ENCODE assay signal across 9 cellular contexts in the genomic region with DNA sequence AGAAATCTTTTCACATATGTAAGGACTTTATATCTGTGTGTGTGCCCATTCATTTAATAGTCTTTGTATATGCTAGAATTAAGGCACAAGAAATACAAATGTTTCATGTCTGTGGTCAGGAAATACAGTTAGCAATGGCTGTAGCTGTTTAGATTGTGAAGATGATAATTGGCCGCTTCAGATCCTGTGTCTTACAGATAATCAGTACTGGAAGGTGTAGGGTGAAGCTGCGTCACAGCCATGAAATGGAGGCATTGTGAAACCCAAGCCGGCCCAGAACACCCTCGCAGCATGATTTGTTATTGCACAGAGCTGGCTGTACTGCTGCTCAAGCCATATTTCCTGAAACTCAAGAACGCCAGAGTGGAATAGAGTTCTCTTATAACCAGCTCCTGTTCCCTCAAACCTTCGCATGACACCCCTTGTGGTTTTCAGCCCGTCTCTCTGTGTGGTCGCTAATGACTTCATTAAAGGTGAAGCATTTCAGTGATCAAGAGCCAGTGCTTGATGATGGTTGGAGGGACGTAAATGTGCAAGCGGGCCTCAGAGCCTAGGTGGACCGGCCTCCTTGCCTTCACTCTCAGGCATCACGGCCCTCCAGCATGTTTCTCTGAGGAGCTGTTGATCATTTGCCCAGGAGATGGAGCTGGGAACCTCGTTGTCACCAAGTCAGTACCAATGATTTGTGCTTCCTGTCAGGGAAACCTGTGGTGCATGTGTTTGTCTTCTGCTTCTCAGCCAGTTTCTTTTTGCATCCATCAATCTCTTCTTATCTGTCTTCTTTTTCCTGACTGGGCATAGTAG.
DNase-seq lines count a peak whose midpoint lies in the region; ATAC-seq, FAIRE-seq and TF ChIP-seq lines count a peak whose summit lies in the region.
"Had no signal": no experiment of that assay in that cellular context is flagged by ENCODE, and none has a peak within 500 bp of the region (broad histone marks: within the 10 kb centered on the region; RNA-seq: fewer than 3 reads in every experiment).

No MANE protein-coding gene starts in this region.

- H3K4me1 Mint-ChIP-seq in naive thymus-derived CD8-positive, alpha-beta T cell, result peaks cover 47 to 91% (median 79%) of the 10 kb centered on the region in 4 donors

- H3K36me3 ChIP-seq in transverse colon, result no peaks in the 10 kb centered on the region

- TF ChIP-seq EP300 in transverse colon (IDR thresholded peaks at IDR 0.05; ENCODE audit: low read depth), result no peak

- H3K27me3 Mint-ChIP-seq in naive thymus-derived CD8-positive, alpha-beta T cell, result no peaks in the 10 kb centered on the region

- peak; percentile 24 for DNase-seq in NCI-H82 (lab: John Stamatoyannopoulos, UW)
- no peak for DNase-seq in NCI-H82 treated with DMSO at 0.1 percent for 48 hours (lab: John Stamatoyannopoulos, UW; ENCODE audit: unreplicated experiment)
- DNase-seq in activated naive CD4-positive, alpha-beta T cell treated with Interleukin-2 at 50 U/mL for 16 hours, result peak; percentile 69
- DNase-seq in naive thymus-derived CD8-positive, alpha-beta T cell, result peak; percentile 11 to 70 (median 58)
- DNase-seq in transverse colon, result peak; percentile 32
- no peak for DNase-seq in GOT3 (lab: John Stamatoyannopoulos, UW)
- DNase-seq in H54 (ENCODE audit: insufficient read length, low spot score), result no peak

- H3K36me3 Mint-ChIP-seq in naive thymus-derived CD8-positive, alpha-beta T cell, result no peaks in the 10 kb centered on the region

- peak; percentile 47 to 50 for ATAC-seq in naive thymus-derived CD8-positive, alpha-beta T cell
- ATAC-seq in HG02973 (IDR thresholded peaks at IDR 0.05; ENCODE audit: unreplicated experiment), result no peak

- WGBS in transverse colon (ENCODE audit: low coverage in 1 of 2), 2 donors, result 72 to 100% methylated on average over 1 to 13 of the region's 13 CpGs

- H3K9me3 ChIP-seq in transverse colon, result no peaks in the 10 kb centered on the region
- H3K9me3 ChIP-seq: A549 had no signal

- TF ChIP-seq POLR2A in transverse colon (IDR thresholded peaks at IDR 0.05), result no peak
- no peak for TF ChIP-seq POLR2A in H54 (IDR thresholded peaks at IDR 0.05; ENCODE audit: low read depth, low read length)

- H3K4me1 ChIP-seq in transverse colon, result peaks cover 0 to 42% (median 17%) of the 10 kb centered on the region in 4 donors

- no peak for FAIRE-seq in H54 (lab: Jason Lieb, UNC)
- FAIRE-seq: A549 had no signal

- peak overlapping the region; percentile 63 to 88 (median 78) for H3K4me3 Mint-ChIP-seq in naive thymus-derived CD8-positive, alpha-beta T cell

- H3K27ac Mint-ChIP-seq in naive thymus-derived CD8-positive, alpha-beta T cell, result peak overlapping the region; percentile 93 to 99 (median 96)

- H3K4me3 ChIP-seq in transverse colon, result no peak overlapping the region
- H3K4me3 ChIP-seq: A549 had no signal

- POLR2A ChIA-PET in naive thymus-derived CD8-positive, alpha-beta T cell (lab: Charles Lee), result interaction anchor here (0.6 to 3.7 kb wide), 6 partner anchors 10 to 289 kb away, joined by 3 to 54 read pairs (median 3); a partner anchor contains a TSS

- no peaks in the 10 kb centered on the region for H3K9me3 Mint-ChIP-seq in naive thymus-derived CD8-positive, alpha-beta T cell

- TF ChIP-seq CTCF in transverse colon (IDR thresholded peaks at IDR 0.05), result no peak

- H3K27ac ChIP-seq in transverse colon, result peak overlapping the region; percentile 42 to 66 (median 58)

- in situ Hi-C loops in transverse colon (cut with MboI; ENCODE audit: low pct_ligation_motif_present in 1 of 4, low pct_unique_long_range_greater_than_20kb in 1 of 4, low sequenced_read_pairs in 3 of 4), result loop anchor here in 3 of 4 donors (10.0 to 25.0 kb wide), 2 partner anchors 131 to 138 kb away; a partner anchor contains a TSS

- no peaks in the 10 kb centered on the region for H3K27me3 ChIP-seq in transverse colon

- intact Hi-C loops in transverse colon (cut with DNase I; ENCODE audit: low total_unique reads), result no loop called here

Comparison
In these comparisons a context has a peak if more than half of its experiments do, and no peak if none do; other contexts are left out.
1. DNase-seq: peak in NCI-H82 (single experiment), activated naive CD4-positive, alpha-beta T cell treated with Interleukin-2 at 50 U/mL for 16 hours (single experiment), naive thymus-derived CD8-positive, alpha-beta T cell (10 of 10) and transverse colon (single experiment); none in NCI-H82 treated with DMSO at 0.1 percent for 48 hours (single experiment), GOT3 (single experiment) and H54 (single experiment).